In the genomic region with DNA sequence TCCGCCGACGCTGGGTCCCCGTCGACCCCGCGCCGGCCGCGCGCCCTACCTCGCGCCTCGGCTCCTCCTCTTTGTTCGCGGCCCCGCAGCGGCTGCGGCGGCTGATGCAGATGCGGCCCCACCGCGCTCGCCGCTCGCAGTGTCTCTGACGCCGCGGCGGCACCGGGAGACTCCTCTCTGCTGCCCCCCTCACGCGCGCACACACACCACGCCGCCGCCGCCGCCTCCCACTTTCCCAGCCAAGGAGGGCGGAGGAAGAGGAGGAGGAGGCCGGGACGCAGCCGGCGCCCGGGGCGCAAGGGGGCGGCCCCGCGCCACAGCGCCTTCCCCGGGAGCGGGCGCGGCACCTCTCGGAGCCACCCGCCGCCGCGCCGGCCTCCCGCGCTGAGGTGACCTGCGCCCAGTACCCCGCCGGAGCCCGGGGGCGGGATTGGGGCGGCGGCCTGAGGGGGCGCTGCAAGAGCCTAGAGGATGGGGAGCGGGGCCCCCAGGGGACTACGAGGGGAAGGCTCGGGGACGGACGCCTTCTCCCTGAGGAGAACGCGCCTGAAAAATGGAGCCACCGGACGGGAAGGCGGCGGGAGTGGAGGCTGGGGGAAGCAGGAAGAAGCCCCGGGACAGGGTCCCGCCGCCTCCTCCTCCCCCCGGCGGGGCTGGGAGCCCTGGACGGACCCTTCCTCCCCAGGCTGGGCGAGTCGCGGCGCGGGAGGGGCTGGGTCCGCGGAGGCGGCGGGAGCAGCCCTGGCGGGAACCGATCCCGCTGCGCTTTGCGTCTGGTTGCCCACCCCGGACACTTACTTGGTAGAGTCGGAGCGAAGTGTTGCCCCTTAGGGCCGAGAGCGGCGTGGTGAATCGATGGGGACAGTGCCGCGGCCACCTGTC, we compare ENCODE assay signal across 8 cellular contexts. TPM values are rescaled to one million over a fixed set of nuclear protein-coding genes. Genes with fewer than 3 reads are reported as not detected.
A peak's percentile ranks its signal among the peaks of the same experiment; 100 is the strongest.
DNase-seq lines count a peak whose midpoint lies in the region; ATAC-seq and TF ChIP-seq lines count a peak whose summit lies in the region.

A gene (minus strand): TSS at position 147 of the 882 bp plus-strand sequence. CDS start 1,744 bp downstream, outside the sequence.

- H3K36me3 Mint-ChIP-seq in activated T-helper 2 cell treated with anti-CD3 and anti-CD28 coated beads, Interferon-gamma antibody, Interleukin-2, Interleukin-4, amounts not matched to agents 10 μg/mL and 5 μg/mL and 100 μg/mL, durations not matched to agents 14 hours and 24 hours and 36 hours (ENCODE audit: low read depth) = no peaks in the 10 kb centered on the region

- no peak within 1 kb of the TSS for H4K8ac ChIP-seq in neuronal stem cell (ENCODE audit: low read depth, low read length)

- H3K14ac ChIP-seq in neuronal stem cell (ENCODE audit: low read length) = peak within 1 kb of the TSS; percentile 95

- H3K27ac Mint-ChIP-seq in activated T-helper 2 cell treated with anti-CD3 and anti-CD28 coated beads, Interferon-gamma antibody, Interleukin-2, Interleukin-4, amounts not matched to agents 10 μg/mL and 5 μg/mL and 100 μg/mL, durations not matched to agents 14 hours and 24 hours and 36 hours = no peak within 1 kb of the TSS

- H3K27me3 Mint-ChIP-seq in activated T-helper 2 cell treated with anti-CD3 and anti-CD28 coated beads, Interferon-gamma antibody, Interleukin-2, Interleukin-4, amounts not matched to agents 10 μg/mL and 5 μg/mL and 100 μg/mL, durations not matched to agents 14 hours and 24 hours and 36 hours (ENCODE audit: low read depth) = peaks cover 61% of the 10 kb centered on the region

- peak within 1 kb of the TSS; percentile 35 for H2BK12ac ChIP-seq in neuronal stem cell (ENCODE audit: low read length)

- peak within 1 kb of the TSS; percentile 87 for H2BK15ac ChIP-seq in neuronal stem cell (ENCODE audit: low read length)

- H3K23ac ChIP-seq in neuronal stem cell (ENCODE audit: low read depth, low read length, poor library complexity) = peak within 1 kb of the TSS; percentile 99

- no peaks in the 10 kb centered on the region for H3K9me3 Mint-ChIP-seq in activated T-helper 2 cell treated with anti-CD3 and anti-CD28 coated beads, Interferon-gamma antibody, Interleukin-2, Interleukin-4, amounts not matched to agents 10 μg/mL and 5 μg/mL and 100 μg/mL, durations not matched to agents 14 hours and 24 hours and 36 hours

- peak in 1 of 2 donors; percentile 83 for TF ChIP-seq POLR2A in vagina (IDR thresholded peaks at IDR 0.05)

- H4K91ac ChIP-seq in neuronal stem cell (ENCODE audit: low read depth, low read length, poor library complexity) = no peak within 1 kb of the TSS

- DNase-seq in COR-L47 (lab: John Stamatoyannopoulos, UW) (peak; percentile 77), NCI-H510A treated with DMSO at 0.1 percent for 48 hours (lab: John Stamatoyannopoulos, UW) (peak; percentile 55), globus pallidus (ENCODE audit: low spot score) (peak; percentile 87), neuronal stem cell (ENCODE audit: low spot score) (peak; percentile 76), vagina (ENCODE audit: extremely low spot score in 2 of 2) (no peak)
- DNase-seq in activated T-helper 2 cell treated with anti-CD3 and anti-CD28 coated beads, Interferon-gamma antibody, Interleukin-2, Interleukin-4, amounts not matched to agents 10 μg/mL and 5 μg/mL and 100 μg/mL, durations not matched to agents 14 hours and 24 hours and 36 hours (ENCODE audit: low spot score) = peak; percentile 13

- H3K4me3 ChIP-seq in neuronal stem cell (ENCODE audit: low read length in 2 of 2) (peak within 1 kb of the TSS; percentile 72 to 92), vagina (peak within 1 kb of the TSS; percentile 71 to 76)

- peaks cover 9% of the 10 kb centered on the region for H3K4me1 Mint-ChIP-seq in activated T-helper 2 cell treated with anti-CD3 and anti-CD28 coated beads, Interferon-gamma antibody, Interleukin-2, Interleukin-4, amounts not matched to agents 10 μg/mL and 5 μg/mL and 100 μg/mL, durations not matched to agents 14 hours and 24 hours and 36 hours (ENCODE audit: low read depth)

- H3K36me3 ChIP-seq in neuronal stem cell (replicated peaks in 1 of 2; ENCODE audit: control insufficient read depth in 2 of 2, insufficient read depth in 2 of 2, low read length in 2 of 2) = peaks cover 0 to 23% of the 10 kb centered on the region in 2 donors
- no peaks in the 10 kb centered on the region for H3K36me3 ChIP-seq in vagina

- peak within 1 kb of the TSS; percentile 67 for H2BK120ac ChIP-seq in neuronal stem cell (ENCODE audit: low read depth, low read length)

- WGBS in neuronal stem cell (ENCODE audit: extremely low coverage in 2 of 2, insufficient read length in 2 of 2, insufficient replicate concordance in 1 of 2), 2 donors = no CpG with 5 or more reads among the region's 110 CpGs

- H2AFZ ChIP-seq in neuronal stem cell (ENCODE audit: low read length) = peak within 1 kb of the TSS; percentile 97

- H3K27me3 ChIP-seq in neuronal stem cell (ENCODE audit: control insufficient read depth in 3 of 3, insufficient read depth in 3 of 3, low read depth in 1 of 3, low read length in 3 of 3) = no peaks in the 10 kb centered on the region
- no peaks in the 10 kb centered on the region for H3K27me3 ChIP-seq in vagina

- H2AK5ac ChIP-seq in neuronal stem cell (ENCODE audit: low read depth, low read length) = peak within 1 kb of the TSS; percentile 86

- H3K27ac ChIP-seq in neuronal stem cell (replicated peaks; ENCODE audit: low read length) = peak within 1 kb of the TSS; percentile 80
- peak within 1 kb of the TSS; percentile 87 for H3K27ac ChIP-seq in vagina

- intact Hi-C loops in activated T-helper 2 cell treated with anti-CD3 and anti-CD28 coated beads, Interferon-gamma antibody, Interleukin-2, Interleukin-4, amounts not matched to agents 10 μg/mL and 5 μg/mL and 100 μg/mL, durations not matched to agents 14 hours and 24 hours and 36 hours (cut with micrococcal nuclease) = loop anchor here (1.0 to 5.0 kb wide), 2 partner anchors 139 to 264 kb away; no protein-coding TSS in a partner anchor
- intact Hi-C loops in vagina (cut with DNase I) = loop anchor here (10.0 kb wide), 1 partner anchor 256 kb away; a partner anchor contains a TSS

- peak within 1 kb of the TSS; percentile 61 for H3K4ac ChIP-seq in neuronal stem cell (ENCODE audit: low read length)

- H3K4me3 Mint-ChIP-seq in activated T-helper 2 cell treated with anti-CD3 and anti-CD28 coated beads, Interferon-gamma antibody, Interleukin-2, Interleukin-4, amounts not matched to agents 10 μg/mL and 5 μg/mL and 100 μg/mL, durations not matched to agents 14 hours and 24 hours and 36 hours (ENCODE audit: low read depth) = peak within 1 kb of the TSS; percentile 75

- H3K9me3 ChIP-seq in neuronal stem cell (replicated peaks in 1 of 2; ENCODE audit: control insufficient read depth in 2 of 2, insufficient read depth in 1 of 2, low read depth in 1 of 2, low read length in 2 of 2) (no peaks in the 10 kb centered on the region), vagina (no peaks in the 10 kb centered on the region)

- peak; percentile 59 for ATAC-seq in GM19025 (IDR thresholded peaks at IDR 0.05; ENCODE audit: low read depth, unreplicated experiment)
- ATAC-seq in HG03108 (IDR thresholded peaks at IDR 0.05; ENCODE audit: unreplicated experiment) = peak; percentile 54

- H3K18ac ChIP-seq in neuronal stem cell (ENCODE audit: low read length) = peak within 1 kb of the TSS; percentile 98

- TF ChIP-seq CTCF in vagina (IDR thresholded peaks at IDR 0.05) = peak in 1 of 3 experiments; percentile 18

- H3K4me1 ChIP-seq in neuronal stem cell (ENCODE audit: control insufficient read depth in 2 of 2, insufficient read depth in 1 of 2, low read depth in 1 of 2, low read length in 2 of 2) (peaks cover 4 to 10% of the 10 kb centered on the region in 2 donors), vagina (peaks cover 51% of the 10 kb centered on the region)

- H2BK5ac ChIP-seq in neuronal stem cell (ENCODE audit: low read length) = peak within 1 kb of the TSS; percentile 71

- peak within 1 kb of the TSS; percentile 95 for H3K9ac ChIP-seq in neuronal stem cell (ENCODE audit: low read depth, low read length, poor library complexity)

- H3K4me2 ChIP-seq in neuronal stem cell (ENCODE audit: insufficient read depth, low read length, poor library complexity, severe bottlenecking) = peak within 1 kb of the TSS; percentile 65

- peaks cover 2% of the 10 kb centered on the region for H3K79me1 ChIP-seq in neuronal stem cell (ENCODE audit: low read depth, low read length)

RNA-seq across cellular contexts. Expression of the gene that starts here (rescaled TPM):
- 1.1 and 1.4 TPM in 2 replicates for total RNA-seq in activated T-helper 2 cell treated with anti-CD3 and anti-CD28 coated beads, Interferon-gamma antibody, Interleukin-2, Interleukin-4, amounts not matched to agents 10 μg/mL and 5 μg/mL and 100 μg/mL, durations not matched to agents 14 hours and 24 hours and 36 hours
- 17.9 TPM for polyA plus RNA-seq in neuronal stem cell (2013, experiment 1 of 2)
- polyA plus RNA-seq in neuronal stem cell (2013, experiment 2 of 2) = 18.0 TPM
- 16.0 TPM for total RNA-seq in vagina

Comparison
In these comparisons a context has a peak if more than half of its experiments do, and no peak if none do; other contexts are left out.
1. DNase-seq: peak in COR-L47 (single experiment), NCI-H510A treated with DMSO at 0.1 percent for 48 hours (single experiment), activated T-helper 2 cell treated with anti-CD3 and anti-CD28 coated beads, Interferon-gamma antibody, Interleukin-2, Interleukin-4, amounts not matched to agents 10 μg/mL and 5 μg/mL and 100 μg/mL, durations not matched to agents 14 hours and 24 hours and 36 hours (single experiment), globus pallidus (single experiment) and neuronal stem cell (single experiment); none in vagina (0 of 2).